ENCODE assay signal across 14 cellular contexts in genomic region chr12:115398311-115398781, GRCh38.
DNase-seq lines count a peak whose midpoint lies in the region; TF ChIP-seq lines count a peak whose summit lies in the region.
"Had no signal": no experiment of that assay in that cellular context is flagged by ENCODE, and none has a peak within 500 bp of the region (broad histone marks: within the 10 kb centered on the region; RNA-seq: fewer than 3 reads in every experiment).

No MANE protein-coding gene starts in this region.

- H3K27me3 ChIP-seq in kidney epithelial cell (ENCODE audit: control insufficient read depth, insufficient read depth, low read length) = no peaks in the 10 kb centered on the region

- DNase-seq in HT-29 (ENCODE audit: low spot score) = peak; percentile 80
- DNase-seq in SK-N-DZ (ENCODE audit: low spot score) = peak; percentile 47
- no peak for DNase-seq in kidney epithelial cell (ENCODE audit: low read depth)
- DNase-seq in Ammon's horn (ENCODE audit: low spot score) = no peak
- no peak for DNase-seq in superior temporal gyrus (ENCODE audit: extremely low spot score)
- DNase-seq in ACHN = no peak
- no peak for DNase-seq in DMS 273 (lab: John Stamatoyannopoulos, UW; ENCODE audit: unreplicated experiment)
- DNase-seq: activated CD4-positive, alpha-beta T cell treated with anti-CD3 and anti-CD28 coated beads, Interleukin-2, amount 10 ng/mL, durations not matched to agents 7 days and 5 days; activated gamma-delta T cell treated with Interleukin-2 at 50 U/mL for 16 hours; CD4-positive, alpha-beta T cell; Karpas-422; NCI-H226 had no signal

- peak overlapping the region; percentile 34; the same call in 1 of the 2 replicates for H3K27ac ChIP-seq in C4-2B

- TF ChIP-seq CTCF in C4-2B (conservative IDR thresholded peaks at IDR 0.05) = peak; percentile 76
- TF ChIP-seq CTCF in kidney epithelial cell (IDR thresholded peaks at IDR 0.05; ENCODE audit: insufficient read depth, low read length, poor library complexity, severe bottlenecking) = peak; percentile 3

- H3K4me3 ChIP-seq in kidney epithelial cell (ENCODE audit: low read depth, low read length) = no peak overlapping the region
- H3K4me3 ChIP-seq: HAP-1 had no signal

- in situ Hi-C loops in ACHN (cut with HindIII; ENCODE audit: low pct_ligation_motif_present, low pct_unique_long_range_greater_than_20kb, low sequenced_read_pairs) = no loop called here

- no peaks in the 10 kb centered on the region for H3K36me3 ChIP-seq in kidney epithelial cell (ENCODE audit: control insufficient read depth, insufficient read depth, low read length)
- H3K36me3 ChIP-seq: HAP-1 had no signal

Comparison
In these comparisons a context has a peak if more than half of its experiments do, and no peak if none do; other contexts are left out.
1. DNase-seq: peak in HT-29 (single experiment) and SK-N-DZ (single experiment); none in kidney epithelial cell (single experiment), Ammon's horn (single experiment), superior temporal gyrus (single experiment), ACHN (single experiment) and DMS 273 (single experiment).